ENCODE assay signal across 15 cellular contexts in genomic region chr5:14720236-14720923, GRCh38. TPM values are rescaled to one million over a fixed set of nuclear protein-coding genes. Genes with fewer than 3 reads are reported as not detected.
DNase-seq lines count a peak whose midpoint lies in the region; ATAC-seq and TF ChIP-seq lines count a peak whose summit lies in the region.
"Had no signal": no experiment of that assay in that cellular context is flagged by ENCODE, and none has a peak within 500 bp of the region (broad histone marks: within the 10 kb centered on the region; RNA-seq: fewer than 3 reads in every experiment).

No MANE protein-coding gene starts in this region.

- H3K4me3 ChIP-seq in RWPE2 (ENCODE audit: severe bottlenecking) (no peak overlapping the region), fibroblast of lung (replicated peaks in 1 of 4; ENCODE audit: control extremely low read depth in 1 of 4, insufficient read depth in 1 of 4, low read depth in 3 of 4, low read length in 4 of 4) (no peak overlapping the region), upper lobe of right lung (no peak overlapping the region), colonic mucosa (no peak overlapping the region)

- no peaks in the 10 kb centered on the region for H3K9me3 Mint-ChIP-seq in activated naive CD4-positive, alpha-beta T cell treated with anti-CD3 and anti-CD28 coated beads, Interleukin-2, amount 10 ng/mL, durations not matched to agents 7 days and 5 days
- H3K9me3 Mint-ChIP-seq in activated naive CD4-positive, alpha-beta T cell treated with anti-CD3 and anti-CD28 coated beads, Interleukin-2, amount 50 U/mL, for 72 hours: no peaks in the 10 kb centered on the region

- no peak overlapping the region for H3K4me2 ChIP-seq in fibroblast of lung (ENCODE audit: extremely low read depth, insufficient read depth, low read length)

- H3K27me3 Mint-ChIP-seq in activated naive CD4-positive, alpha-beta T cell treated with anti-CD3 and anti-CD28 coated beads, Interleukin-2, amount 10 ng/mL, durations not matched to agents 7 days and 5 days: no peaks in the 10 kb centered on the region

- H2AFZ ChIP-seq in fibroblast of lung (ENCODE audit: low read length): no peak overlapping the region

- H3K27me3 ChIP-seq in RWPE2 (ENCODE audit: insufficient read depth, poor library complexity, severe bottlenecking): no peaks in the 10 kb centered on the region
- H3K27me3 ChIP-seq in fibroblast of lung (ENCODE audit: control insufficient read depth, insufficient read depth, low read length): no peaks in the 10 kb centered on the region
- H3K27me3 ChIP-seq in upper lobe of right lung: no peaks in the 10 kb centered on the region
- no peaks in the 10 kb centered on the region for H3K27me3 ChIP-seq in colonic mucosa
- H3K27me3 ChIP-seq: neutrophil had no signal

- H3K27ac ChIP-seq in RWPE2 (ENCODE audit: poor library complexity, severe bottlenecking) (no peak overlapping the region), fibroblast of lung (ENCODE audit: insufficient read depth, low read length) (no peak overlapping the region), upper lobe of right lung (no peak overlapping the region), colonic mucosa (no peak overlapping the region)
- H3K27ac ChIP-seq: neutrophil had no signal

- H3K27ac Mint-ChIP-seq in activated naive CD4-positive, alpha-beta T cell treated with anti-CD3 and anti-CD28 coated beads, Interleukin-2, amount 10 ng/mL, durations not matched to agents 7 days and 5 days: peak overlapping the region; percentile 33
- H3K27ac Mint-ChIP-seq in activated naive CD4-positive, alpha-beta T cell treated with anti-CD3 and anti-CD28 coated beads, Interleukin-2, amount 50 U/mL, for 72 hours: no peak overlapping the region
- H3K27ac Mint-ChIP-seq: H9 had no signal

- peaks cover 37% of the 10 kb centered on the region for H3K36me3 Mint-ChIP-seq in activated naive CD4-positive, alpha-beta T cell treated with anti-CD3 and anti-CD28 coated beads, Interleukin-2, amount 10 ng/mL, durations not matched to agents 7 days and 5 days
- H3K36me3 Mint-ChIP-seq in activated naive CD4-positive, alpha-beta T cell treated with anti-CD3 and anti-CD28 coated beads, Interleukin-2, amount 50 U/mL, for 72 hours: peaks cover 0 to 53% of the 10 kb centered on the region in 2 donors

- no peaks in the 10 kb centered on the region for H4K20me1 ChIP-seq in fibroblast of lung (ENCODE audit: control insufficient read depth, extremely low read depth, insufficient read depth, low read length)

- H3K79me2 ChIP-seq in fibroblast of lung (ENCODE audit: control insufficient read depth, insufficient read depth, low read length): no peaks in the 10 kb centered on the region

- TF ChIP-seq CTCF in RWPE2 (IDR thresholded peaks at IDR 0.05; ENCODE audit: poor library complexity, severe bottlenecking) (no peak), fibroblast of lung (conservative IDR thresholded peaks at IDR 0.05 in 1 of 2, IDR thresholded peaks at IDR 0.05 in 1 of 2; ENCODE audit: low read depth in 1 of 2, low read length in 2 of 2) (no peak), upper lobe of right lung (IDR thresholded peaks at IDR 0.05) (no peak), colonic mucosa (IDR thresholded peaks at IDR 0.05) (no peak)

- no peaks in the 10 kb centered on the region for H3K4me1 ChIP-seq in RWPE2 (ENCODE audit: insufficient read depth, poor library complexity, severe bottlenecking)
- no peaks in the 10 kb centered on the region for H3K4me1 ChIP-seq in fibroblast of lung (ENCODE audit: control insufficient read depth, extremely low read depth, insufficient read depth, low read length)
- H3K4me1 ChIP-seq in upper lobe of right lung: no peaks in the 10 kb centered on the region
- H3K4me1 ChIP-seq in colonic mucosa: no peaks in the 10 kb centered on the region

- H3K9ac ChIP-seq in fibroblast of lung (ENCODE audit: insufficient read depth, low read length): no peak overlapping the region
- H3K9ac ChIP-seq in colonic mucosa (ENCODE audit: low read depth in 2 of 2, low read length in 2 of 2): no peak overlapping the region

- peaks cover 7% of the 10 kb centered on the region for H3K4me1 Mint-ChIP-seq in activated naive CD4-positive, alpha-beta T cell treated with anti-CD3 and anti-CD28 coated beads, Interleukin-2, amount 10 ng/mL, durations not matched to agents 7 days and 5 days

- DNase-seq in activated naive CD4-positive, alpha-beta T cell treated with anti-CD3 and anti-CD28 coated beads, Interleukin-2, amount 10 ng/mL, durations not matched to agents 7 days and 5 days: no peak
- no peak for DNase-seq in activated naive CD4-positive, alpha-beta T cell treated with anti-CD3 and anti-CD28 coated beads, Interleukin-2, amount 50 U/mL, for 72 hours (ENCODE audit: low spot score in 2 of 2)
- DNase-seq in RWPE2 (ENCODE audit: low spot score) (no peak), fibroblast of lung (ENCODE audit: low read depth in 2 of 2) (peak; percentile 37 to 72), NCI-H146 treated with DMSO at 0.1 percent for 48 hours (lab: John Stamatoyannopoulos, UW; ENCODE audit: unreplicated experiment) (no peak), upper lobe of right lung (no peak), colonic mucosa (no peak)
- DNase-seq: activated CD4-positive, alpha-beta T cell treated with anti-CD3 and anti-CD28 coated beads, Interleukin-2, amount 50 U/mL, for 48 hours; activated naive CD4-positive, alpha-beta T cell treated with anti-CD3 and anti-CD28 coated beads, Interleukin-2, amount 50 U/mL, for 16 hours; H9; left ventricle myocardium superior; NCI-H2107 had no signal

- intact Hi-C loops in upper lobe of right lung (cut with DNase I) (loop anchor here (5.0 kb wide), 1 partner anchor 297 kb away; no protein-coding TSS in a partner anchor), colonic mucosa (cut with DNase I) (no loop called here)

- H3K4me3 Mint-ChIP-seq in activated naive CD4-positive, alpha-beta T cell treated with anti-CD3 and anti-CD28 coated beads, Interleukin-2, amount 10 ng/mL, durations not matched to agents 7 days and 5 days: no peak overlapping the region
- H3K4me3 Mint-ChIP-seq: H9 had no signal

- H3K9me3 ChIP-seq in RWPE2 (ENCODE audit: severe bottlenecking): no peaks in the 10 kb centered on the region
- H3K9me3 ChIP-seq in fibroblast of lung (ENCODE audit: control insufficient read depth, insufficient read depth, low read depth, low read length): no peaks in the 10 kb centered on the region
- no peaks in the 10 kb centered on the region for H3K9me3 ChIP-seq in upper lobe of right lung
- no peaks in the 10 kb centered on the region for H3K9me3 ChIP-seq in colonic mucosa
- H3K9me3 ChIP-seq: neutrophil had no signal

- H3K36me3 ChIP-seq in RWPE2 (ENCODE audit: low read depth): peaks cover 11% of the 10 kb centered on the region
- H3K36me3 ChIP-seq in fibroblast of lung (ENCODE audit: control insufficient read depth, insufficient read depth, low read length): peaks cover 1% of the 10 kb centered on the region
- no peaks in the 10 kb centered on the region for H3K36me3 ChIP-seq in upper lobe of right lung
- H3K36me3 ChIP-seq in colonic mucosa: no peaks in the 10 kb centered on the region

- CTCF ChIA-PET in activated naive CD4-positive, alpha-beta T cell treated with anti-CD3 and anti-CD28 coated beads, Interleukin-2, amount 10 ng/mL, durations not matched to agents 7 days and 5 days (lab: Charles Lee): interaction anchor here (0.8 to 10.7 kb wide), 6 partner anchors 10 to 294 kb away, joined by 3 to 153 read pairs (median 3); no protein-coding TSS in a partner anchor

- ATAC-seq in activated naive CD4-positive, alpha-beta T cell treated with anti-CD3 and anti-CD28 coated beads, Interleukin-2, amount 50 U/mL, for 72 hours: no peak
- ATAC-seq in RWPE2 (ENCODE audit: low read depth): 0 out of 3 replicates have a peak, but pooled peaks have one; percentile 24
- ATAC-seq in upper lobe of right lung: no peak
- ATAC-seq in activated CD4-positive, CD25-positive, alpha-beta regulatory T cell treated with anti-CD3 and anti-CD28 coated beads, Interleukin-2, amount 50 U/mL, for 24 hours: no peak
- ATAC-seq: HepG2, left ventricle myocardium superior had no signal

RNA-seq across cellular contexts. Expression of gene OTULIN, which starts 55.9 kb away (rescaled TPM):
- total RNA-seq in activated naive CD4-positive, alpha-beta T cell treated with anti-CD3 and anti-CD28 coated beads, Interleukin-2, amount 50 U/mL, for 72 hours: 10 to 100 TPM; 59.4 to 60.2 TPM
- 13.9 and 17.8 TPM in 2 replicates for total RNA-seq in fibroblast of lung
- polyA plus RNA-seq in fibroblast of lung: 9.8 and 12.2 TPM in 2 replicates
- 8.4 and 9.2 TPM in 2 replicates for polyA plus RNA-seq in fibroblast of lung (2012)
- 10.4 and 19.1 TPM in 2 replicates for polyA minus RNA-seq in fibroblast of lung (ENCODE audit: low replicate concordance)
- 30.0 TPM for total RNA-seq in upper lobe of right lung
- total RNA-seq in colonic mucosa: 10 to 100 TPM; 28.8 to 32.9 TPM

Comparison
In these comparisons a context has a peak if more than half of its experiments do, and no peak if none do; other contexts are left out.
1. DNase-seq: peak in fibroblast of lung (2 of 2); none in activated naive CD4-positive, alpha-beta T cell treated with anti-CD3 and anti-CD28 coated beads, Interleukin-2, amount 10 ng/mL, durations not matched to agents 7 days and 5 days (single experiment), activated naive CD4-positive, alpha-beta T cell treated with anti-CD3 and anti-CD28 coated beads, Interleukin-2, amount 50 U/mL, for 72 hours (0 of 2), RWPE2 (single experiment), NCI-H146 treated with DMSO at 0.1 percent for 48 hours (single experiment), upper lobe of right lung (single experiment) and colonic mucosa (single experiment).